ENCODE assay signal across 12 cellular contexts in the genomic region with DNA sequence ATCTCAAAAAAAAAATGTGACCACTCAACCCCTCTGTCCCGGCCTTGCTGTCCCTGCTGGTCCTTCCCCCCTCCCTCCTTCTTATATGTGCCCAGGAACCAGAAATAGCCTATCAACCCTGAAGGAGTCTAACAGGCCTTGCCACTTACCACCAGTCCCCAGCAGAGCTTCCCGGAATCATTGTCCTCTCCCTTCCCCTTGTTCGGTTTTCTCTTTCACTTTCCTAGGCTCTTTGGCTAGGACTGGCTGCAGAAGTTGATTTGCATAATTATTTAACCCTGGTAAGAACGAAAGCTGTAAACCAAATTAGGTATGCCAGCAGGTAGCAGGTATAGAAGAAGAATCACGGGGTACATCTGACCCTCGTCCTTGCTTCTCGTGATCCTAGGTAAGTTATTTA.
DNase-seq lines count a peak whose midpoint lies in the region; ATAC-seq and TF ChIP-seq lines count a peak whose summit lies in the region.
"Had no signal": no experiment of that assay in that cellular context is flagged by ENCODE, and none has a peak within 500 bp of the region (broad histone marks: within the 10 kb centered on the region; RNA-seq: fewer than 3 reads in every experiment).

No MANE protein-coding gene starts in this region.

- TF ChIP-seq CTCF in OCI-LY7 (conservative IDR thresholded peaks at IDR 0.05; ENCODE audit: low read length), result no peak

- H4K91ac ChIP-seq in trophoblast cell (ENCODE audit: low read depth, low read length), result no peak overlapping the region

- H3K27ac ChIP-seq in trophoblast cell (ENCODE audit: low read depth, low read length) (no peak overlapping the region), OCI-LY7 (ENCODE audit: low read depth, low read length, poor library complexity, severe bottlenecking) (no peak overlapping the region)

- H4K8ac ChIP-seq in trophoblast cell (ENCODE audit: low read depth, low read length), result no peak overlapping the region

- WGBS in trophoblast cell (ENCODE audit: extremely low coverage, insufficient coverage, insufficient read length), result no CpG with 5 or more reads among the region's 7 CpGs

- no peak overlapping the region for H3K4me3 ChIP-seq in trophoblast cell (ENCODE audit: low read depth, low read length)
- H3K4me3 ChIP-seq in OCI-LY7 (ENCODE audit: low read depth, low read length, poor library complexity, severe bottlenecking), result no peak overlapping the region
- H3K4me3 ChIP-seq: esophagus squamous epithelium had no signal

- CTCF ChIA-PET in OCI-LY7 (lab: Charles Lee; ENCODE audit: unreplicated experiment), result no interaction called here

- H3K4me2 ChIP-seq in trophoblast cell (ENCODE audit: low read length) (no peak overlapping the region), OCI-LY7 (ENCODE audit: low read length) (no peak overlapping the region)

- no peak overlapping the region for H2AFZ ChIP-seq in trophoblast cell (ENCODE audit: insufficient read depth, low read length, poor library complexity)
- no peak overlapping the region for H2AFZ ChIP-seq in OCI-LY7 (ENCODE audit: low read length)

- H4K12ac ChIP-seq in trophoblast cell (ENCODE audit: low read depth, low read length), result no peak overlapping the region

- no peak overlapping the region for H2BK5ac ChIP-seq in trophoblast cell (ENCODE audit: low read depth, low read length, poor library complexity)

- peaks cover 18% of the 10 kb centered on the region for H3K79me1 ChIP-seq in trophoblast cell (ENCODE audit: low read length)

- no peaks in the 10 kb centered on the region for H3K79me2 ChIP-seq in trophoblast cell (ENCODE audit: control insufficient read depth, insufficient read depth, low read length, poor library complexity)
- no peaks in the 10 kb centered on the region for H3K79me2 ChIP-seq in OCI-LY7 (ENCODE audit: insufficient read depth, low read depth, low read length)

- no peaks in the 10 kb centered on the region for H3K9me2 ChIP-seq in OCI-LY7 (ENCODE audit: insufficient read depth, low read length)

- no peaks in the 10 kb centered on the region for H3K27me3 ChIP-seq in trophoblast cell (ENCODE audit: insufficient read depth, low read length)
- H3K27me3 ChIP-seq: esophagus squamous epithelium had no signal

- H3K9ac ChIP-seq in trophoblast cell (ENCODE audit: low read length), result no peak overlapping the region

- DNase-seq in trophoblast cell, result no peak
- no peak for DNase-seq in activated effector memory CD4-positive, alpha-beta T cell treated with Interleukin-2 at 50 U/mL for 16 hours
- no peak for DNase-seq in NCI-H146 treated with DMSO at 0.1 percent for 48 hours (lab: John Stamatoyannopoulos, UW; ENCODE audit: unreplicated experiment)
- no peak for DNase-seq in OCI-LY7 (ENCODE audit: low spot score)
- no peak for DNase-seq in kidney glomerular epithelial cell (lab: John Stamatoyannopoulos, UW)
- DNase-seq: activated CD4-positive, alpha-beta memory T cell treated with anti-CD3 and anti-CD28 coated beads, Interleukin-2, amount 10 ng/mL, durations not matched to agents 7 days and 5 days; esophagus squamous epithelium; NCI-H1436; RPMI8226 had no signal

- peak overlapping the region; percentile 15 for H2AK5ac ChIP-seq in trophoblast cell (ENCODE audit: low read length)

- H3K18ac ChIP-seq in trophoblast cell (ENCODE audit: low read length), result no peak overlapping the region

- no peak overlapping the region for H3K23ac ChIP-seq in trophoblast cell (ENCODE audit: low read length)

- BruUV-seq in OCI-LY7 (replicated peaks; lab: Mats Ljungman, UMichigan), result no TSS peak

- no peaks in the 10 kb centered on the region for H4K20me1 ChIP-seq in OCI-LY7 (ENCODE audit: insufficient read depth, low read length)

- H2BK12ac ChIP-seq in trophoblast cell (ENCODE audit: low read length), result no peak overlapping the region

- H3K4me1 ChIP-seq in trophoblast cell (ENCODE audit: control insufficient read depth in 1 of 2, insufficient read depth in 2 of 2, low read length in 2 of 2) (peaks cover 11 to 17% of the 10 kb centered on the region in 2 experiments), OCI-LY7 (ENCODE audit: insufficient read depth, low read length, poor library complexity, severe bottlenecking) (no peaks in the 10 kb centered on the region)

- no peaks in the 10 kb centered on the region for H3K36me3 ChIP-seq in trophoblast cell (ENCODE audit: control insufficient read depth in 1 of 2, insufficient read depth in 2 of 2, low read length in 2 of 2)
- H3K36me3 ChIP-seq in OCI-LY7 (ENCODE audit: insufficient read depth, low read length), result no peaks in the 10 kb centered on the region
- H3K36me3 ChIP-seq: esophagus squamous epithelium had no signal

- H3K9me3 ChIP-seq in trophoblast cell (ENCODE audit: insufficient read depth, low read depth, low read length) (no peaks in the 10 kb centered on the region), OCI-LY7 (ENCODE audit: low read length) (no peaks in the 10 kb centered on the region)
- H3K9me3 ChIP-seq: esophagus squamous epithelium had no signal

- intact Hi-C loops in OCI-LY7 (cut with micrococcal nuclease; ENCODE audit: unreplicated experiment), result no loop called here

- H2BK120ac ChIP-seq in trophoblast cell (ENCODE audit: insufficient read depth, low read length, poor library complexity), result no peak overlapping the region

- H3K14ac ChIP-seq in trophoblast cell (ENCODE audit: low read length), result no peak overlapping the region

- ATAC-seq in GM18873 (IDR thresholded peaks at IDR 0.05; ENCODE audit: low FRiP score, unreplicated experiment) (peak; percentile 81), GM21825 (IDR thresholded peaks at IDR 0.05; ENCODE audit: unreplicated experiment) (peak; percentile 95), HG03442 (IDR thresholded peaks at IDR 0.05; ENCODE audit: unreplicated experiment) (peak; percentile 90)

- H3K4ac ChIP-seq in trophoblast cell (ENCODE audit: low read depth, low read length), result no peak overlapping the region

- POLR2A ChIA-PET in OCI-LY7 (lab: Charles Lee), result no interaction called here
